ENCODE assay signal across 23 cellular contexts in the genomic region with DNA sequence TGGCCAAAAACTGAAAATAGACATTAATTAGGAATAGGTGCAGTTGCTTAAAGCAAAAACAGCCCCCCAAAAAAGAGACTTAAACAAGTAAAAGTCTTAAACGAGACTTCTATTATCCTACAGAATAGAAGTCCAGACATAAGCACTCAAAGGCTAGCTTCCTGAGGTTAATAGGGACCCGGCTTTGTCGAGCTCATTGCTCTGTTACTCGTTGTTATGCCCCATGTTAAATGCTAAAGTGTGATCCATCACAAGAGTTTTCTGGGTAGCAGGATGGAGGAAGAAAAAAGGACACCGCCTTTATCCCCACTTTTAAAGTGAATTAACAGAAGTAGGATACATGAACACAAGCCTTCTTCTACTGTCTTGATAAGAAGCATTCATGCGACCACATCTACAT. TPM values are rescaled to one million over a fixed set of nuclear protein-coding genes. Genes with fewer than 3 reads are reported as not detected.
"Had no signal": no experiment of that assay in that cellular context is flagged by ENCODE, and none has a peak within 500 bp of the region (broad histone marks: within the 10 kb centered on the region; RNA-seq: fewer than 3 reads in every experiment).

No MANE protein-coding gene starts in this region.

- ATAC-seq: HepG2 had no signal

- H3K27ac ChIP-seq: HL-60, SJSA1, SK-N-MC had no signal

- DNase-seq: IMR-90, Karpas-422, KG1, MG63, NCI-H1092, NCI-H1105 treated with DMSO at 0.1 percent for 48 hours, NCI-H1417 treated with DMSO at 0.1 percent for 48 hours, NCI-H146, NCI-H1694 treated with DMSO at 0.1 percent for 48 hours, NCI-H1930, NCI-H2081, NCI-H2107, NCI-H2227 treated with DMSO at 0.1 percent for 48 hours, NCI-H524, NCI-H526 treated with DMSO at 0.1 percent for 48 hours, NCI-H748 treated with DMSO at 0.1 percent for 48 hours, Right ventricle myocardium superior, RPMI8226, SIG-M5 had no signal

- H3K9me3 ChIP-seq: MG63, SJSA1 had no signal

- H3K36me3 ChIP-seq: MG63, SJSA1 had no signal

- H3K4me3 ChIP-seq: MG63, SJSA1, SK-N-MC had no signal

RNA-seq across cellular contexts. Expression of a gene that starts 10.6 kb away (rescaled TPM):
- total RNA-seq: HepG2, IMR-90, SJSA1 had no signal
- polyA plus RNA-seq: HepG2, IMR-90 had no signal
